8 cellular contexts compared by ENCODE assay signal in the genomic region with DNA sequence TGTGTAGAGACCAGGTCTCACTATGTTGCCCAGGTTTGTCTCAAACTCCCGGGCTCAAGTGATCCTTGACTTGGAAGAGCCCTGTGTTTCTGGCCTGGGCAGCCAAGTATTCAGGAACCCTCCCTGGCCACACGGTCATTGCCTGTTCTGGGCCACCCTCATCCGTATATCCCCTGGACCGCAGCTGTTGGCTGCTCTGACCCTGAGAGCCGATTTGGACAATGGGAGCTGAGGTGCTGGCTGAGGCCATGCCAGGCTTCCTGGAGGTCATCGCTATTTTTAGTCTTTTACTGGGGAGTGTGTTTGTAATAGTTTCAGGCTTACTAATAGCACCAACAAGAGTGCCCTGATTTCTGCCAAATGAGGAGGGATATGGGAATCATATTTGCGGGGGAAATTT.
A peak's percentile ranks its signal among the peaks of the same experiment; 100 is the strongest.
DNase-seq lines count a peak whose midpoint lies in the region; ATAC-seq, FAIRE-seq and TF ChIP-seq lines count a peak whose summit lies in the region.
"Had no signal": no experiment of that assay in that cellular context is flagged by ENCODE, and none has a peak within 500 bp of the region (broad histone marks: within the 10 kb centered on the region; RNA-seq: fewer than 3 reads in every experiment).

No MANE protein-coding gene starts in this region.

- dilution Hi-C loops in keratinocyte (cut with MboI; ENCODE audit: extremely low pct_ligation_motif_present, low sequenced_read_pairs), result no loop called here

- no peaks in the 10 kb centered on the region for H3K27me3 Mint-ChIP-seq in stimulated activated naive B cell treated with anti-CD40 and anti-IgM and Interleukin-4, amounts not matched to agents 10 μg/mL and 1 μg/mL and 100 μg/mL, for 72 hours

- no peaks in the 10 kb centered on the region for H4K20me1 ChIP-seq in keratinocyte (ENCODE audit: control insufficient read depth, extremely low read depth, insufficient read depth, low read length)

- H3K4me2 ChIP-seq in keratinocyte (ENCODE audit: control insufficient read depth, extremely low read depth, insufficient read depth, low read depth, low read length), result peak overlapping the region; percentile 76

- no peaks in the 10 kb centered on the region for H3K36me3 Mint-ChIP-seq in stimulated activated naive B cell treated with anti-CD40 and anti-IgM and Interleukin-4, amounts not matched to agents 10 μg/mL and 1 μg/mL and 100 μg/mL, for 72 hours

- H3K9me3 ChIP-seq in adrenal gland (replicated peaks in 1 of 3), result no peaks in the 10 kb centered on the region
- no peaks in the 10 kb centered on the region for H3K9me3 ChIP-seq in keratinocyte (ENCODE audit: control insufficient read depth, low read depth, low read length)

- no peak for DNase-seq in Jurkat, Clone E6-1 (ENCODE audit: low read depth, low spot score)
- DNase-seq in adrenal gland, result peak; percentile 32 to 76 (median 47)
- DNase-seq in keratinocyte (ENCODE audit: low read depth, low spot score), result no peak
- DNase-seq in stimulated activated naive B cell treated with anti-CD40 and anti-IgM and Interleukin-4, amounts not matched to agents 10 μg/mL and 1 μg/mL and 100 μg/mL, for 72 hours, result no peak
- DNase-seq in NCI-H1417 treated with DMSO at 0.1 percent for 48 hours (lab: John Stamatoyannopoulos, UW), result no peak
- no peak for DNase-seq in NAMALWA (ENCODE audit: low spot score)

- peak overlapping the region in 4 of 5 donors; percentile 43 to 84 (median 63) for H3K27ac ChIP-seq in adrenal gland
- no peak overlapping the region for H3K27ac ChIP-seq in keratinocyte (ENCODE audit: control insufficient read depth, insufficient read depth, low read length)

- peaks cover 2 to 12% of the 10 kb centered on the region in 2 donors for H3K4me1 Mint-ChIP-seq in stimulated activated naive B cell treated with anti-CD40 and anti-IgM and Interleukin-4, amounts not matched to agents 10 μg/mL and 1 μg/mL and 100 μg/mL, for 72 hours

- peaks cover 0 to 4% of the 10 kb centered on the region in 2 donors for H3K4me1 ChIP-seq in adrenal gland (replicated peaks in 1 of 2)
- no peaks in the 10 kb centered on the region for H3K4me1 ChIP-seq in keratinocyte (ENCODE audit: control insufficient read depth, extremely low read depth, insufficient read depth, low read length)

- no peaks in the 10 kb centered on the region for H3K79me2 ChIP-seq in keratinocyte (ENCODE audit: control insufficient read depth, insufficient read depth, low read length)

- H2AFZ ChIP-seq in keratinocyte (ENCODE audit: control insufficient read depth, low read length), result peak overlapping the region; percentile 61

- no peak for ATAC-seq in stimulated activated naive B cell treated with anti-CD40 and anti-IgM and Interleukin-4, amounts not matched to agents 10 μg/mL and 1 μg/mL and 100 μg/mL, for 72 hours (replicated peaks)
- ATAC-seq in GM19023 (IDR thresholded peaks at IDR 0.05; ENCODE audit: unreplicated experiment), result no peak

- H3K9ac ChIP-seq in keratinocyte (ENCODE audit: control insufficient read depth, extremely low read depth, insufficient read depth, low read length), result no peak overlapping the region

- no peaks in the 10 kb centered on the region for H3K27me3 ChIP-seq in adrenal gland
- no peaks in the 10 kb centered on the region for H3K27me3 ChIP-seq in keratinocyte (ENCODE audit: control insufficient read depth, extremely low read depth, insufficient read depth, low read length)

- 28 to 39% (median 34%) methylated on average over 7 of the region's 7 CpGs for WGBS in adrenal gland, 4 donors

- no peak for TF ChIP-seq POLR2A in adrenal gland (IDR thresholded peaks at IDR 0.05)

- peak overlapping the region; percentile 20; the same call in 1 of the 2 replicates for H3K4me3 ChIP-seq in Jurkat, Clone E6-1 (ENCODE audit: low read length)
- peak overlapping the region in 1 of 4 donors; percentile 38 for H3K4me3 ChIP-seq in adrenal gland
- H3K4me3 ChIP-seq in keratinocyte (ENCODE audit: control insufficient read depth in 2 of 3, extremely low read depth in 1 of 3, insufficient read depth in 2 of 3, low read depth in 1 of 3, low read length in 3 of 3), result peak overlapping the region in 1 of 3 experiments; percentile 19

- H3K36me3 ChIP-seq in adrenal gland (replicated peaks in 1 of 2) (no peaks in the 10 kb centered on the region), keratinocyte (ENCODE audit: control insufficient read depth in 2 of 2, extremely low read depth in 1 of 2, insufficient read depth in 2 of 2, low read length in 2 of 2) (no peaks in the 10 kb centered on the region)

- no peak for TF ChIP-seq CTCF in adrenal gland (IDR thresholded peaks at IDR 0.05)
- TF ChIP-seq CTCF in keratinocyte (optimal IDR thresholded peaks at IDR 0.05 in 1 of 3, IDR thresholded peaks at IDR 0.05 in 1 of 3, conservative IDR thresholded peaks at IDR 0.05 in 1 of 3; ENCODE audit: extremely low read depth in 1 of 3, insufficient read depth in 2 of 3, low read length in 3 of 3), result no peak

- FAIRE-seq in keratinocyte (lab: Jason Lieb, UNC), result no peak

- H3K27ac Mint-ChIP-seq in stimulated activated naive B cell treated with anti-CD40 and anti-IgM and Interleukin-4, amounts not matched to agents 10 μg/mL and 1 μg/mL and 100 μg/mL, for 72 hours, result no peak overlapping the region
- H3K27ac Mint-ChIP-seq: T-helper 1 cell treated with Interleukin-12 subunit alpha and Interleukin-12 subunit beta and Interleukin-4 antibody, amounts not matched to agents 30 μg/mL and 1 μg/mL, for 36 hours had no signal

- H3K9me3 Mint-ChIP-seq in stimulated activated naive B cell treated with anti-CD40 and anti-IgM and Interleukin-4, amounts not matched to agents 10 μg/mL and 1 μg/mL and 100 μg/mL, for 72 hours, result no peaks in the 10 kb centered on the region
- H3K9me3 Mint-ChIP-seq: T-helper 1 cell treated with Interleukin-12 subunit alpha and Interleukin-12 subunit beta and Interleukin-4 antibody, amounts not matched to agents 30 μg/mL and 1 μg/mL, for 36 hours had no signal

- peak overlapping the region; percentile 60 to 71 for H3K4me3 Mint-ChIP-seq in stimulated activated naive B cell treated with anti-CD40 and anti-IgM and Interleukin-4, amounts not matched to agents 10 μg/mL and 1 μg/mL and 100 μg/mL, for 72 hours
- H3K4me3 Mint-ChIP-seq: T-helper 1 cell treated with Interleukin-12 subunit alpha and Interleukin-12 subunit beta and Interleukin-4 antibody, amounts not matched to agents 30 μg/mL and 1 μg/mL, for 36 hours had no signal

- no peaks in the 10 kb centered on the region for H3K9me1 ChIP-seq in keratinocyte (ENCODE audit: control insufficient read depth, extremely low read depth, insufficient read depth, low read length)

- intact Hi-C loops in adrenal gland (cut with DNase I), result no loop called here

Comparison
In these comparisons a context has a peak if more than half of its experiments do, and no peak if none do; other contexts are left out.
1. DNase-seq: peak in adrenal gland (7 of 7); none in Jurkat, Clone E6-1 (single experiment), keratinocyte (single experiment), stimulated activated naive B cell treated with anti-CD40 and anti-IgM and Interleukin-4, amounts not matched to agents 10 μg/mL and 1 μg/mL and 100 μg/mL, for 72 hours (single experiment), NCI-H1417 treated with DMSO at 0.1 percent for 48 hours (single experiment) and NAMALWA (single experiment).